Comparison of ENCODE assay signal across 18 cellular contexts in genomic region chr2:231336236-231336635, GRCh38. TPM values are rescaled to one million over a fixed set of nuclear protein-coding genes. Genes with fewer than 3 reads are reported as not detected.
DNase-seq lines count a peak whose midpoint lies in the region; ATAC-seq and TF ChIP-seq lines count a peak whose summit lies in the region.
"Had no signal": no experiment of that assay in that cellular context is flagged by ENCODE, and none has a peak within 500 bp of the region (broad histone marks: within the 10 kb centered on the region; RNA-seq: fewer than 3 reads in every experiment).

No MANE protein-coding gene starts in this region.

- WGBS in endodermal cell (ENCODE audit: insufficient coverage in 1 of 2, insufficient read length in 1 of 2), 2 experiments = 95 to 96% methylated on average over 9 to 11 of the region's 11 CpGs

- no peaks in the 10 kb centered on the region for H4K20me1 ChIP-seq in GM23338 (replicated peaks; ENCODE audit: insufficient read depth)
- H4K20me1 ChIP-seq: BLaER1 had no signal

- H3K4me2 ChIP-seq in GM23338 = no peak overlapping the region
- H3K4me2 ChIP-seq: A549, BLaER1 had no signal

- H3K27me3 Mint-ChIP-seq in GM23338 (ENCODE audit: insufficient read depth, low read depth, poor library complexity) = peaks cover 2% of the 10 kb centered on the region
- no peaks in the 10 kb centered on the region for H3K27me3 Mint-ChIP-seq in endodermal cell (ENCODE audit: insufficient read depth)

- no peak overlapping the region for H3K27ac ChIP-seq in GM23338 (ENCODE audit: low read depth)
- H3K27ac ChIP-seq in HUES6 (ENCODE audit: low read depth, low read length) = no peak overlapping the region
- no peak overlapping the region for H3K27ac ChIP-seq in endodermal cell (ENCODE audit: low read depth, low read length)
- H3K27ac ChIP-seq: A549, BLaER1, HL-60 had no signal

- H3K36me3 Mint-ChIP-seq in GM23338 (ENCODE audit: low read depth) (peaks cover 25% of the 10 kb centered on the region), endodermal cell (ENCODE audit: low read depth) (peaks cover 19% of the 10 kb centered on the region)
- H3K36me3 Mint-ChIP-seq: CD8-positive, alpha-beta memory T cell had no signal

- H3K27me3 ChIP-seq in GM23338 (ENCODE audit: insufficient read depth) (no peaks in the 10 kb centered on the region), HUES6 (ENCODE audit: control insufficient read depth, insufficient read depth, low read length) (no peaks in the 10 kb centered on the region), endodermal cell (ENCODE audit: control insufficient read depth, insufficient read depth, low read length, poor library complexity, severe bottlenecking) (no peaks in the 10 kb centered on the region)
- H3K27me3 ChIP-seq: BLaER1 had no signal

- H3K4me1 Mint-ChIP-seq in GM23338 = peaks cover 18% of the 10 kb centered on the region
- peaks cover 31% of the 10 kb centered on the region for H3K4me1 Mint-ChIP-seq in endodermal cell
- H3K4me1 Mint-ChIP-seq: CD8-positive, alpha-beta memory T cell had no signal

- peaks cover 9% of the 10 kb centered on the region; the same call in 1 of the 2 replicates for H3K4me1 ChIP-seq in GM23338 (ENCODE audit: insufficient read depth)
- peaks cover 16% of the 10 kb centered on the region for H3K4me1 ChIP-seq in HUES6 (ENCODE audit: control insufficient read depth, insufficient read depth, low read length)
- peaks cover 12% of the 10 kb centered on the region for H3K4me1 ChIP-seq in endodermal cell (ENCODE audit: control insufficient read depth, insufficient read depth, low read length)
- H3K4me1 ChIP-seq: A549, BLaER1 had no signal

- 0 out of 2 replicates have a peak, but pooled peaks cover 6% of the 10 kb centered on the region for H3K9me2 ChIP-seq in GM23338 (ENCODE audit: insufficient read depth)

- no peaks in the 10 kb centered on the region for H3K36me3 ChIP-seq in GM23338 (ENCODE audit: insufficient read depth)
- peaks cover 14% of the 10 kb centered on the region; the same call in 1 of the 2 replicates for H3K36me3 ChIP-seq in HUES6 (ENCODE audit: control insufficient read depth, insufficient read depth, low read length)
- no peaks in the 10 kb centered on the region for H3K36me3 ChIP-seq in endodermal cell (ENCODE audit: control insufficient read depth, insufficient read depth, low read length)
- H3K36me3 ChIP-seq: BLaER1 had no signal

- no peak overlapping the region for H3K4me3 ChIP-seq in GM23338
- no peak overlapping the region for H3K4me3 ChIP-seq in HUES6 (ENCODE audit: low read depth, low read length)
- no peak overlapping the region for H3K4me3 ChIP-seq in endodermal cell (ENCODE audit: low read length)
- H3K4me3 ChIP-seq: A549, BLaER1, GM12878, K562 had no signal

- H3K9me3 ChIP-seq in HUES6 (ENCODE audit: control insufficient read depth, insufficient read depth, low read depth, low read length) (no peaks in the 10 kb centered on the region), endodermal cell (ENCODE audit: control insufficient read depth, low read length) (no peaks in the 10 kb centered on the region)
- H3K9me3 ChIP-seq: A549, BLaER1, Caco-2 had no signal

- TF ChIP-seq CTCF in GM23338 (conservative IDR thresholded peaks at IDR 0.05; ENCODE audit: low read depth in 2 of 2) (no peak), endodermal cell (conservative IDR thresholded peaks at IDR 0.05) (no peak)

- no peaks in the 10 kb centered on the region for H3K79me2 ChIP-seq in GM23338 (replicated peaks; ENCODE audit: insufficient read depth)

- no peak for DNase-seq in GM23338 (ENCODE audit: low spot score)
- DNase-seq in endodermal cell = peak; percentile 57
- peak; percentile 57 for DNase-seq in mesenteric fat pad (ENCODE audit: low spot score)
- no peak for DNase-seq in GF-D8 (lab: John Stamatoyannopoulos, UW)
- no peak for DNase-seq in SIG-M5 treated with dmso at 0.1 percent for 504 hours (lab: John Stamatoyannopoulos, UW; ENCODE audit: unreplicated experiment)
- DNase-seq: Caco-2; CD8-positive, alpha-beta memory T cell; DND-41; HCEC 1CT; HFFc6 had no signal

- no peak overlapping the region for H2AFZ ChIP-seq in GM23338

- H3F3A ChIP-seq in GM23338 (replicated peaks; ENCODE audit: low read depth) = 0 out of 2 replicates have a peak, but pooled peaks cover 4% of the 10 kb centered on the region

- H3K27ac Mint-ChIP-seq in GM23338 (peak overlapping the region; percentile 40; the same call in 1 of the 2 replicates), endodermal cell (peak overlapping the region; percentile 39)
- H3K27ac Mint-ChIP-seq: CD8-positive, alpha-beta memory T cell; HFFc6 had no signal

- H3K9ac ChIP-seq in HUES6 (ENCODE audit: low read length) = peak overlapping the region; percentile 16
- no peak overlapping the region for H3K9ac ChIP-seq in endodermal cell (ENCODE audit: extremely low read depth, low read length, poor library complexity, severe bottlenecking)
- H3K9ac ChIP-seq: BLaER1 had no signal

- H3K9me3 Mint-ChIP-seq in GM23338 = no peaks in the 10 kb centered on the region
- no peaks in the 10 kb centered on the region for H3K9me3 Mint-ChIP-seq in endodermal cell
- H3K9me3 Mint-ChIP-seq: CD8-positive, alpha-beta memory T cell; HFFc6 had no signal

- ATAC-seq in GM23338 (peak; percentile 44), HG03108 (IDR thresholded peaks at IDR 0.05; ENCODE audit: unreplicated experiment) (no peak)
- ATAC-seq: GM12878, K562 had no signal

- no peak overlapping the region for H3K4me3 Mint-ChIP-seq in GM23338
- H3K4me3 Mint-ChIP-seq in endodermal cell = no peak overlapping the region
- H3K4me3 Mint-ChIP-seq: CD8-positive, alpha-beta memory T cell; HFFc6 had no signal

TF ChIP-seq in GM23338, 12 proteins besides CTCF, POLR2A, EP300 and RAD21:
- TF ChIP-seq JUNB (IDR thresholded peaks at IDR 0.05; ENCODE audit: unreplicated experiment) (no peak), ZNF114 (CRISPR knock-in tag; IDR thresholded peaks at IDR 0.05) (no peak), CREB1 (CRISPR knock-in tag; IDR thresholded peaks at IDR 0.05; ENCODE audit: low read depth) (no peak), REST (IDR thresholded peaks at IDR 0.05; ENCODE audit: unreplicated experiment) (no peak), ZNF331 (CRISPR knock-in tag; IDR thresholded peaks at IDR 0.05; ENCODE audit: low read depth) (no peak)

RNA-seq across cellular contexts. Expression of gene B3GNT7, which starts 59.3 kb away (rescaled TPM):
- total RNA-seq in GM23338 (2014; rRNA removed; shearing (Covaris generic)) = 78.1 and 89.4 TPM in 2 replicates
- 44.2 and 47.1 TPM in 2 replicates for polyA plus RNA-seq in GM23338 (2016; fragmentation: Nextera tagmentation; extraction: Ambion mirVana)
- total RNA-seq in endodermal cell (10 to 100 TPM; 13.0 to 32.3 TPM), mesenteric fat pad (3.9 TPM)
- 5.7 TPM for polyA plus RNA-seq in endodermal cell (2013, experiment 1 of 2)
- polyA plus RNA-seq in endodermal cell (2013, experiment 2 of 2) = 3.7 TPM
- total RNA-seq: H4 had no signal
- polyA plus RNA-seq: K562 had no signal

Comparison
In these comparisons a context has a peak if more than half of its experiments do, and no peak if none do; other contexts are left out.
1. DNase-seq: peak in endodermal cell (single experiment) and mesenteric fat pad (single experiment); none in GM23338 (single experiment), GF-D8 (single experiment) and SIG-M5 treated with dmso at 0.1 percent for 504 hours (single experiment).